ENCODE assay signal across 10 cellular contexts in genomic region chr1:214521458-214521857, GRCh38. TPM values are rescaled to one million over a fixed set of nuclear protein-coding genes. Genes with fewer than 3 reads are reported as not detected.
DNase-seq lines count a peak whose midpoint lies in the region; ATAC-seq, FAIRE-seq and TF ChIP-seq lines count a peak whose summit lies in the region.
"Not testable (repeated sequence)": the region's sequence is repeated elsewhere in the genome, so short reads cannot be mapped to it uniquely, and the experiment has no call there.
"Had no signal": no experiment of that assay in that cellular context is flagged by ENCODE, and none has a peak within 500 bp of the region (broad histone marks: within the 10 kb centered on the region; RNA-seq: fewer than 3 reads in every experiment).

No MANE protein-coding gene starts in this region.

- H4K20me1 ChIP-seq in H9 (ENCODE audit: control insufficient read depth, insufficient read depth, insufficient read length); K562 (replicated peaks; ENCODE audit: control insufficient read depth, insufficient read depth, low read length): not testable (repeated sequence)

- H3K4ac ChIP-seq in H9 (ENCODE audit: low read depth, low read length); mesenchymal stem cell (ENCODE audit: low read depth in 1 of 2, low read length in 2 of 2): not testable (repeated sequence)

- H2BK12ac ChIP-seq in H9 (ENCODE audit: insufficient read length, low read depth, low read length), result not testable (repeated sequence)
- H2BK12ac ChIP-seq in mesenchymal stem cell (ENCODE audit: low read length in 2 of 2), result peak overlapping the region in 1 of 2 experiments; percentile 24

- no CpG with 5 or more reads among the region's 9 CpGs for WGBS in H9 (ENCODE audit: extremely low coverage, insufficient read length, low lambda C conversion rate)
- WGBS in K562 (ENCODE audit: insufficient coverage, low coverage, missing lambda C conversion rate), result 0% methylated on average over 9 of the region's 9 CpGs
- 100% methylated on average over 5 of the region's 9 CpGs for WGBS in mesenchymal stem cell
- 94 to 99% (median 98%) methylated on average over 9 of the region's 9 CpGs for WGBS in psoas muscle, 3 donors

- CTCF ChIA-PET in Caco-2 (lab: Charles Lee); RWPE1 (lab: Yijun Ruan, JAX); K562 (lab: Yijun Ruan, JAX; ENCODE audit: low intra/inter-chr PET ratio): not testable (repeated sequence)

- not testable (repeated sequence) for H3K14ac ChIP-seq in H9 (ENCODE audit: insufficient read depth, low read length); mesenchymal stem cell (ENCODE audit: low read length in 2 of 2)

- H3K79me2 ChIP-seq in H9 (ENCODE audit: insufficient read depth, low read length), result peaks cover 11% of the 10 kb centered on the region; the same call in 1 of the 2 replicates
- H3K79me2 ChIP-seq in K562 (ENCODE audit: control insufficient read depth, insufficient read depth, low read length), result not testable (repeated sequence)

- DNase-seq in Caco-2; H9; RWPE1 (ENCODE audit: low spot score); K562 (ENCODE audit: extremely low read depth in 1 of 4, low spot score in 3 of 4); mesenchymal stem cell; nephron progenitor cell; psoas muscle: not testable (repeated sequence)
- peak; percentile 8 for DNase-seq in NCI-H2227 (lab: John Stamatoyannopoulos, UW; ENCODE audit: unreplicated experiment)

- H3T11ph ChIP-seq in H9 (ENCODE audit: low read length), result not testable (repeated sequence)

- not testable (repeated sequence) for TF ChIP-seq CTCF in Caco-2 (IDR thresholded peaks at IDR 0.05; ENCODE audit: insufficient read depth in 1 of 2, low read depth in 1 of 2, low read length in 1 of 2, severe bottlenecking in 1 of 2, unreplicated experiment in 1 of 2); H9 (conservative IDR thresholded peaks at IDR 0.05); RWPE1 (conservative IDR thresholded peaks at IDR 0.05; ENCODE audit: low read depth); K562 (IDR thresholded peaks at IDR 0.05 in 2 of 3, conservative IDR thresholded peaks at IDR 0.05 in 1 of 3; ENCODE audit: insufficient read depth in 2 of 3, low read depth in 1 of 3, low read length in 3 of 3); nephron progenitor cell (IDR thresholded peaks at IDR 0.05); psoas muscle (IDR thresholded peaks at IDR 0.05)

- in situ Hi-C loops in K562 (cut with MboI), result not testable (repeated sequence)

- H2BK15ac ChIP-seq in H9 (ENCODE audit: low read depth, low read length); mesenchymal stem cell (ENCODE audit: low read depth, poor library complexity, severe bottlenecking): not testable (repeated sequence)

- not testable (repeated sequence) for H3K9me1 ChIP-seq in K562 (ENCODE audit: control insufficient read depth, insufficient read depth, low read length)

- TF ChIP-seq POLR2A in K562 (conservative IDR thresholded peaks at IDR 0.05), result not testable (repeated sequence)

- not testable (repeated sequence) for H2BK5ac ChIP-seq in H9 (ENCODE audit: insufficient read length, low read length); mesenchymal stem cell (ENCODE audit: low read depth, low read length, poor library complexity, severe bottlenecking)

- intact Hi-C loops in Caco-2 (cut with micrococcal nuclease; ENCODE audit: unreplicated experiment); K562 (cut with micrococcal nuclease); psoas muscle (cut with DNase I): not testable (repeated sequence)

- H2AFZ ChIP-seq in H9 (ENCODE audit: low read length); K562 (ENCODE audit: low read depth, low read length); mesenchymal stem cell (ENCODE audit: low read depth, low read length): not testable (repeated sequence)

- not testable (repeated sequence) for H3K36me3 ChIP-seq in Caco-2 (ENCODE audit: control insufficient read depth, insufficient read depth, low read length); K562 (ENCODE audit: control insufficient read depth, insufficient read depth, low read length); mesenchymal stem cell (ENCODE audit: control insufficient read depth in 1 of 2, insufficient read depth in 2 of 2, low read depth in 1 of 2, low read length in 2 of 2); psoas muscle (ENCODE audit: insufficient read depth in 1 of 2, low read depth in 1 of 2)

- not testable (repeated sequence) for H3K4me3 ChIP-seq in Caco-2 (ENCODE audit: low read depth, low read length); K562; mesenchymal stem cell (ENCODE audit: insufficient read depth in 1 of 2, low read depth in 1 of 2, low read length in 2 of 2); psoas muscle

- H3K27me3 ChIP-seq in Caco-2 (replicated peaks; ENCODE audit: control insufficient read depth, insufficient read depth, low read length); H9 (ENCODE audit: insufficient read depth, low read length); mesenchymal stem cell (ENCODE audit: control insufficient read depth in 1 of 2, insufficient read depth in 1 of 2, low read length in 2 of 2); psoas muscle (ENCODE audit: insufficient read depth in 3 of 3, low read length in 2 of 3): not testable (repeated sequence)
- peaks cover 10 to 27% of the 10 kb centered on the region in 2 experiments for H3K27me3 ChIP-seq in K562 (ENCODE audit: control insufficient read depth in 2 of 2, insufficient read depth in 2 of 2, low read length in 2 of 2)

- H3K9me3 ChIP-seq in Caco-2; H9 (ENCODE audit: control insufficient read depth, low read depth, low read length); K562 (replicated peaks; ENCODE audit: control insufficient read depth, insufficient read depth, low read depth, low read length); mesenchymal stem cell (ENCODE audit: control insufficient read depth, low read length); psoas muscle: not testable (repeated sequence)

- H2AK5ac ChIP-seq in H9 (ENCODE audit: insufficient read length, low read length); mesenchymal stem cell (ENCODE audit: low read length, severe bottlenecking): not testable (repeated sequence)

- peak overlapping the region; percentile 56 for H3K27ac Mint-ChIP-seq in Caco-2 (ENCODE audit: unreplicated experiment)
- peak overlapping the region in 2 of 3 experiments; percentile 36 to 85; a peak in 2 of 7 replicates for H3K27ac Mint-ChIP-seq in H9
- peak overlapping the region; percentile 26 for H3K27ac Mint-ChIP-seq in nephron progenitor cell

- H3K27me3 Mint-ChIP-seq in Caco-2 (ENCODE audit: insufficient read depth, unreplicated experiment); H9 (ENCODE audit: low read depth); nephron progenitor cell (ENCODE audit: low read depth, poor library complexity): not testable (repeated sequence)

- not testable (repeated sequence) for H3K23ac ChIP-seq in H9 (ENCODE audit: insufficient read length, low read depth, low read length); mesenchymal stem cell (ENCODE audit: low read length in 2 of 2)

- TF ChIP-seq RAD21 in K562 (CRISPR knock-in tag; conservative IDR thresholded peaks at IDR 0.05 in 1 of 2, IDR thresholded peaks at IDR 0.05 in 1 of 2), result not testable (repeated sequence)

- not testable (repeated sequence) for H3K56ac ChIP-seq in H9 (ENCODE audit: insufficient read length, low read depth, low read length)

- not testable (repeated sequence) for ATAC-seq in K562, psoas muscle

- H3K4me1 Mint-ChIP-seq in Caco-2 (ENCODE audit: low read depth, unreplicated experiment), result peaks cover 55% of the 10 kb centered on the region
- peaks cover 31 to 42% of the 10 kb centered on the region in 2 experiments for H3K4me1 Mint-ChIP-seq in H9
- H3K4me1 Mint-ChIP-seq in nephron progenitor cell, result peaks cover 82% of the 10 kb centered on the region

- not testable (repeated sequence) for H3K18ac ChIP-seq in H9 (ENCODE audit: insufficient read length, low read depth, low read length); mesenchymal stem cell (ENCODE audit: low read depth in 1 of 2, low read length in 2 of 2)

- not testable (repeated sequence) for H3K23me2 ChIP-seq in H9 (ENCODE audit: insufficient read length, low read depth, low read length, poor library complexity, severe bottlenecking)

- H3K4me1 ChIP-seq in Caco-2 (peaks cover 75% of the 10 kb centered on the region), mesenchymal stem cell (ENCODE audit: control insufficient read depth, insufficient read depth, low read depth, low read length) (peaks cover 26% of the 10 kb centered on the region), psoas muscle (peaks cover 61% of the 10 kb centered on the region)
- H3K4me1 ChIP-seq in H9 (ENCODE audit: insufficient read depth, low read length); K562 (replicated peaks in 1 of 2; ENCODE audit: control insufficient read depth in 2 of 2, insufficient read depth in 2 of 2, low read length in 2 of 2): not testable (repeated sequence)

- not testable (repeated sequence) for TF ChIP-seq EP300 in K562 (IDR thresholded peaks at IDR 0.05; ENCODE audit: low read length)

- peaks cover 42% of the 10 kb centered on the region for H3K36me3 Mint-ChIP-seq in Caco-2 (ENCODE audit: insufficient read depth, unreplicated experiment)
- H3K36me3 Mint-ChIP-seq in H9 (ENCODE audit: insufficient read depth in 1 of 3, low read depth in 3 of 3), result not testable (repeated sequence)
- H3K36me3 Mint-ChIP-seq in nephron progenitor cell (ENCODE audit: low read depth), result peaks cover 21% of the 10 kb centered on the region

- not testable (repeated sequence) for H3K4me2 ChIP-seq in H9 (ENCODE audit: insufficient read depth, insufficient read length, low read length); K562 (ENCODE audit: insufficient read depth, low read length); mesenchymal stem cell (ENCODE audit: low read length, poor library complexity, severe bottlenecking)

- not testable (repeated sequence) for H3K4me3 Mint-ChIP-seq in Caco-2 (ENCODE audit: unreplicated experiment); H9; nephron progenitor cell

- not testable (repeated sequence) for H3K9ac ChIP-seq in H9 (ENCODE audit: extremely low read depth, insufficient read length, low read length); K562 (ENCODE audit: insufficient read depth in 1 of 2, low read depth in 2 of 2, low read length in 2 of 2); mesenchymal stem cell (ENCODE audit: low read length)

- not testable (repeated sequence) for H3K9me3 Mint-ChIP-seq in Caco-2 (ENCODE audit: unreplicated experiment); H9; nephron progenitor cell

- H4K5ac ChIP-seq in H9 (ENCODE audit: insufficient read length, low read depth, low read length), result not testable (repeated sequence)

- not testable (repeated sequence) for H4K8ac ChIP-seq in H9 (replicated peaks; ENCODE audit: insufficient read length, low read depth, low read length); mesenchymal stem cell (ENCODE audit: low read length)

- H3K27ac ChIP-seq in H9 (ENCODE audit: insufficient read length, low read depth, low read length); K562 (ENCODE audit: extremely low read depth, low read depth, low read length): not testable (repeated sequence)
- peak overlapping the region; percentile 28; the same call in 1 of the 2 replicates for H3K27ac ChIP-seq in RWPE1
- H3K27ac ChIP-seq in mesenchymal stem cell (ENCODE audit: low read length, poor library complexity, severe bottlenecking), result peak overlapping the region; percentile 14
- peak overlapping the region; percentile 12 for H3K27ac ChIP-seq in psoas muscle

- not testable (repeated sequence) for H2BK20ac ChIP-seq in H9 (ENCODE audit: low read depth, low read length, poor library complexity, severe bottlenecking)

- FAIRE-seq in K562 (lab: Jason Lieb, UNC), result not testable (repeated sequence)

- not testable (repeated sequence) for H4K91ac ChIP-seq in H9 (ENCODE audit: insufficient read length, low read depth, low read length); mesenchymal stem cell (ENCODE audit: low read length)

- not testable (repeated sequence) for BruUV-seq in Caco-2 (replicated peaks; lab: Mats Ljungman, UMichigan); K562 (replicated peaks; lab: Mats Ljungman, UMichigan)

- peaks cover 10% of the 10 kb centered on the region for H3K79me1 ChIP-seq in H9 (ENCODE audit: insufficient read depth, low read depth, low read length, poor library complexity, severe bottlenecking)
- not testable (repeated sequence) for H3K79me1 ChIP-seq in mesenchymal stem cell (replicated peaks; ENCODE audit: low read length, poor library complexity, severe bottlenecking)

- POLR2A ChIA-PET in Caco-2 (lab: Charles Lee), result interaction anchor here (0.6 to 1.2 kb wide), 2 partner anchors 20 to 30 kb away, joined by 3 read pairs; partner anchors contain the start of gene PTPN14
- POLR2A ChIA-PET in RWPE1 (lab: Yijun Ruan, JAX; ENCODE audit: low non-redundant PET); K562 (lab: Yijun Ruan, JAX): not testable (repeated sequence)

- H2BK120ac ChIP-seq in H9 (ENCODE audit: low read depth, low read length, poor library complexity, severe bottlenecking); mesenchymal stem cell (ENCODE audit: low read depth, low read length): not testable (repeated sequence)

RNA-seq across cellular contexts. Expression of gene PTPN14, which starts 29.9 kb away (rescaled TPM):
- total RNA-seq in Caco-2 (2022) (103 and 108 TPM in 2 replicates), H9 (2021) (76.4 and 79.0 TPM in 2 replicates), K562 (2014; rRNA removed) (not detected in 2 replicates), K562 (2014; rRNA removed; fragmentation: Illumina TruSeq; extraction: Trizol) (not detected in 2 replicates), K562 (2015; rRNA removed; fragmentation: Illumina TruSeq; extraction: Trizol) (not detected in 2 replicates), K562 (2021) (0.29 TPM in 2 replicates), psoas muscle (100 to 1,000 TPM in 1 of 4 donors, 10 to 100 TPM in 3; 50.8 to 106 (median 63.3) TPM)
- total RNA-seq in K562 (2011; cell fraction: chromatin; rRNA removed; ENCODE audit: low replicate concordance), result not detected in 2 replicates
- total RNA-seq in K562 (2011; cell fraction: nucleolus; rRNA removed), result not detected in 2 replicates
- 0.08 TPM in 1 of 2 replicates, not detected in the other for total RNA-seq in K562 (2011; cell fraction: nucleoplasm; rRNA removed)
- polyA plus RNA-seq in K562 (2011; rRNA removed) (0.03 TPM in 1 of 2 replicates, not detected in the other), K562 (2014; fragmentation: Illumina TruSeq; extraction: Trizol) (not detected in 2 replicates), K562 (2014; fragmentation: Nextera tagmentation; extraction: Ambion mirVana) (under 1 TPM in 1 of 2 experiments, not detected in 1; 0.01 TPM), K562 (2014; rRNA removed) (0.04 TPM in 1 of 2 replicates, not detected in the other), psoas muscle (10 to 100 TPM in 1 of 3 donors, 1 to 10 TPM in 2; 7.2 to 27.9 (median 9.1) TPM)
- under 0.01 and 0.03 TPM in 2 replicates for polyA plus RNA-seq in K562 (2011; cell fraction: cytosol; rRNA removed)
- polyA plus RNA-seq in K562 (2011; cell fraction: nucleus; rRNA removed), result 0.03 TPM in 1 of 2 replicates, not detected in the other
- 0.04 and 0.11 TPM in 2 replicates for polyA plus RNA-seq in K562 (2012)
- polyA minus RNA-seq in K562 (2011; rRNA and poly(A)+ RNA removed), result under 0.01 and 0.03 TPM in 2 replicates
- polyA minus RNA-seq in K562 (2011; cell fraction: cytosol; rRNA and poly(A)+ RNA removed), result not detected in 2 replicates
- not detected in 2 replicates for polyA minus RNA-seq in K562 (2011; cell fraction: nucleus; rRNA and poly(A)+ RNA removed)
- 18.6 TPM for polyA plus RNA-seq in mesenchymal stem cell (2013, experiment 1 of 2)
- 18.0 TPM for polyA plus RNA-seq in mesenchymal stem cell (2013, experiment 2 of 2)
- total RNA-seq: B cell; CD8-positive, alpha-beta T cell had no signal

Comparison
In these comparisons a context has a peak if more than half of its experiments do, and no peak if none do; other contexts are left out.
1. RNA of gene PTPN14, which starts 29.9 kb away (total RNA-seq): 103 to 108 TPM in Caco-2, 76.4 to 79.0 TPM in H9 and 50.8 to 106 TPM in psoas muscle; 0.08 to 0.29 TPM in K562; every median in the first group is over 10 times any median in the second.
2. Peak in every context shown above with its lines, with median percentiles within 50 percentile points of each other: H3K27ac Mint-ChIP-seq.